In genomic region chr2:171687287-171688128, GRCh38 we compare ENCODE assay signal across 8 cellular contexts. TPM values are rescaled to one million over a fixed set of nuclear protein-coding genes. Genes with fewer than 3 reads are reported as not detected.
DNase-seq lines count a peak whose midpoint lies in the region; ATAC-seq and TF ChIP-seq lines count a peak whose summit lies in the region.

DYNC1I2 (plus strand) TSS chr2:171687469; CDS start chr2:171690156, 2,687 bp downstream.

- peak within 1 kb of the TSS; percentile 79 to 84 for H3K9ac ChIP-seq in duodenal mucosa (ENCODE audit: low read depth in 1 of 2, low read length in 2 of 2)

- H3K27me3 Mint-ChIP-seq in CD4-positive, CD25-positive, alpha-beta regulatory T cell, result peaks cover 26% of the 10 kb centered on the region
- peaks cover 10% of the 10 kb centered on the region for H3K27me3 Mint-ChIP-seq in activated CD4-positive, alpha-beta memory T cell treated with anti-CD3 and anti-CD28 coated beads, Interleukin-2, amount 10 ng/mL, durations not matched to agents 7 days and 5 days

- H3K27ac ChIP-seq in CD4-positive, CD25-positive, alpha-beta regulatory T cell (ENCODE audit: insufficient read depth, low read length, poor library complexity, severe bottlenecking), result peak within 1 kb of the TSS; percentile 62
- H3K27ac ChIP-seq in duodenal mucosa (ENCODE audit: low read depth, low read length) (peak within 1 kb of the TSS; percentile 76), right lobe of liver (peak within 1 kb of the TSS; percentile 75 to 79 (median 77))

- no peak for TF ChIP-seq CTCF in right lobe of liver (IDR thresholded peaks at IDR 0.05)

- DNase-seq in CD4-positive, CD25-positive, alpha-beta regulatory T cell, result peak; percentile 44 to 90 (median 68)
- DNase-seq in NCI-H82 (lab: John Stamatoyannopoulos, UW) (peak; percentile 98), right lobe of liver (peak; percentile 88 to 94 (median 91))
- peak; percentile 83 for DNase-seq in activated CD4-positive, alpha-beta memory T cell treated with anti-CD3 and anti-CD28 coated beads, Interleukin-2, amount 10 ng/mL, durations not matched to agents 7 days and 5 days
- DNase-seq in stimulated activated CD4-positive, alpha-beta T cell treated with anti-CD3 and anti-CD28 coated beads, Interleukin-4, amount 100 ng/mL, for 4 hours, result peak; percentile 69 to 73

- H3K4me1 ChIP-seq in CD4-positive, CD25-positive, alpha-beta regulatory T cell (ENCODE audit: control insufficient read depth, insufficient read depth, low read length, poor library complexity, severe bottlenecking), result peaks cover 17% of the 10 kb centered on the region
- peaks cover 9 to 11% of the 10 kb centered on the region in 2 donors for H3K4me1 ChIP-seq in duodenal mucosa (ENCODE audit: control insufficient read depth in 1 of 2, insufficient read depth in 2 of 2, low read length in 2 of 2)
- H3K4me1 ChIP-seq in right lobe of liver, result peaks cover 0 to 10% (median 5%) of the 10 kb centered on the region in 4 donors

- intact Hi-C loops in right lobe of liver (cut with DNase I), result no loop called here

- peak within 1 kb of the TSS; percentile 74 to 95 (median 92) for H3K27ac Mint-ChIP-seq in CD4-positive, CD25-positive, alpha-beta regulatory T cell
- H3K27ac Mint-ChIP-seq in activated CD4-positive, alpha-beta memory T cell treated with anti-CD3 and anti-CD28 coated beads, Interleukin-2, amount 10 ng/mL, durations not matched to agents 7 days and 5 days, result peak within 1 kb of the TSS; percentile 55

- H3K36me3 Mint-ChIP-seq in CD4-positive, CD25-positive, alpha-beta regulatory T cell, result peaks cover 15% of the 10 kb centered on the region
- H3K36me3 Mint-ChIP-seq in activated CD4-positive, alpha-beta memory T cell treated with anti-CD3 and anti-CD28 coated beads, Interleukin-2, amount 10 ng/mL, durations not matched to agents 7 days and 5 days (ENCODE audit: low read depth), result peaks cover 19% of the 10 kb centered on the region

- H3K36me3 ChIP-seq in CD4-positive, CD25-positive, alpha-beta regulatory T cell (ENCODE audit: control insufficient read depth, insufficient read depth, low read length), result peaks cover 11% of the 10 kb centered on the region
- peaks cover 4 to 10% of the 10 kb centered on the region in 2 donors for H3K36me3 ChIP-seq in duodenal mucosa (ENCODE audit: control insufficient read depth in 1 of 2, insufficient read depth in 2 of 2, low read length in 2 of 2)
- H3K36me3 ChIP-seq in right lobe of liver, result peaks cover 0 to 6% (median 1%) of the 10 kb centered on the region in 4 donors

- H3K27me3 ChIP-seq in CD4-positive, CD25-positive, alpha-beta regulatory T cell (ENCODE audit: control insufficient read depth, insufficient read depth, low read length), result no peaks in the 10 kb centered on the region
- H3K27me3 ChIP-seq in duodenal mucosa (ENCODE audit: control insufficient read depth in 1 of 2, insufficient read depth in 2 of 2, low read length in 2 of 2) (no peaks in the 10 kb centered on the region), right lobe of liver (no peaks in the 10 kb centered on the region)

- peak; percentile 68 to 80 for ATAC-seq in CD4-positive, CD25-positive, alpha-beta regulatory T cell (ENCODE audit: low read depth in 2 of 2)
- ATAC-seq in GM19395 (IDR thresholded peaks at IDR 0.05; ENCODE audit: unreplicated experiment) (peak; percentile 91), HG03571 (IDR thresholded peaks at IDR 0.05; ENCODE audit: unreplicated experiment) (peak; percentile 84), right lobe of liver (peak; percentile 97 to 99 (median 98))

- peaks cover 0 to 1% (median 0%) of the 10 kb centered on the region in 7 donors for H3K9me3 Mint-ChIP-seq in CD4-positive, CD25-positive, alpha-beta regulatory T cell
- no peaks in the 10 kb centered on the region for H3K9me3 Mint-ChIP-seq in activated CD4-positive, alpha-beta memory T cell treated with anti-CD3 and anti-CD28 coated beads, Interleukin-2, amount 10 ng/mL, durations not matched to agents 7 days and 5 days

- H3K4me3 ChIP-seq in CD4-positive, CD25-positive, alpha-beta regulatory T cell (ENCODE audit: low read depth, low read length), result peak within 1 kb of the TSS; percentile 92
- H3K4me3 ChIP-seq in duodenal mucosa (ENCODE audit: low read depth in 1 of 2, low read length in 2 of 2), result peak within 1 kb of the TSS; percentile 92 to 96
- H3K4me3 ChIP-seq in right lobe of liver, result peak within 1 kb of the TSS; percentile 94 to 96 (median 95)

- POLR2A ChIA-PET in activated CD4-positive, alpha-beta memory T cell treated with anti-CD3 and anti-CD28 coated beads, Interleukin-2, amount 10 ng/mL, durations not matched to agents 7 days and 5 days (lab: Charles Lee), result interaction anchor here (0.7 to 1.0 kb wide), 2 partner anchors 234 to 747 kb away, joined by 3 to 4 read pairs; partner anchors contain the start of gene HAT1

- H3K4me3 Mint-ChIP-seq in CD4-positive, CD25-positive, alpha-beta regulatory T cell, result peak within 1 kb of the TSS; percentile 90 to 97 (median 94)
- peak within 1 kb of the TSS; percentile 78 for H3K4me3 Mint-ChIP-seq in activated CD4-positive, alpha-beta memory T cell treated with anti-CD3 and anti-CD28 coated beads, Interleukin-2, amount 10 ng/mL, durations not matched to agents 7 days and 5 days

- TF ChIP-seq POLR2A in right lobe of liver (IDR thresholded peaks at IDR 0.05), result peak; percentile 39

- under 1% methylated on average over 37 of the region's 51 CpGs for WGBS in right lobe of liver (ENCODE audit: insufficient coverage, low coverage, low lambda C conversion rate, missing lambda C conversion rate)

- CTCF ChIA-PET in activated CD4-positive, alpha-beta memory T cell treated with anti-CD3 and anti-CD28 coated beads, Interleukin-2, amount 10 ng/mL, durations not matched to agents 7 days and 5 days (lab: Charles Lee), result interaction anchor here (0.8 to 1.2 kb wide), 2 partner anchors 16 to 19 kb away, joined by 4 read pairs; no protein-coding TSS in a partner anchor

- no peaks in the 10 kb centered on the region for H3K9me3 ChIP-seq in CD4-positive, CD25-positive, alpha-beta regulatory T cell (ENCODE audit: control insufficient read depth in 2 of 2, low read length in 2 of 2)
- H3K9me3 ChIP-seq in duodenal mucosa (ENCODE audit: control insufficient read depth in 1 of 2, low read length in 2 of 2) (no peaks in the 10 kb centered on the region), right lobe of liver (no peaks in the 10 kb centered on the region)

- H3K4me1 Mint-ChIP-seq in CD4-positive, CD25-positive, alpha-beta regulatory T cell, result peaks cover 0 to 36% (median 25%) of the 10 kb centered on the region in 4 donors
- H3K4me1 Mint-ChIP-seq in activated CD4-positive, alpha-beta memory T cell treated with anti-CD3 and anti-CD28 coated beads, Interleukin-2, amount 10 ng/mL, durations not matched to agents 7 days and 5 days, result peaks cover 18% of the 10 kb centered on the region

RNA-seq across cellular contexts. Expression of gene DYNC1I2, which starts in this region (rescaled TPM):
- 29.5 TPM for total RNA-seq in CD4-positive, CD25-positive, alpha-beta regulatory T cell
- polyA plus RNA-seq in CD4-positive, CD25-positive, alpha-beta regulatory T cell, result 10 to 100 TPM; 20.9 to 31.6 (median 27.6) TPM
- 10 to 100 TPM; 51.5 to 55.3 TPM for total RNA-seq in activated CD4-positive, alpha-beta memory T cell treated with anti-CD3 and anti-CD28 coated beads, Interleukin-2, amount 10 ng/mL, durations not matched to agents 7 days and 5 days
- 10 to 100 TPM; 19.1 to 33.6 (median 28.6) TPM for total RNA-seq in right lobe of liver

Comparison
In these comparisons a context has a peak if more than half of its experiments do, and no peak if none do; other contexts are left out.
1. Peak in every context shown above with its lines: DNase-seq, ATAC-seq, H3K4me3 ChIP-seq and H3K27ac ChIP-seq.